1 cellular context compared by ENCODE assay signal in the genomic region with DNA sequence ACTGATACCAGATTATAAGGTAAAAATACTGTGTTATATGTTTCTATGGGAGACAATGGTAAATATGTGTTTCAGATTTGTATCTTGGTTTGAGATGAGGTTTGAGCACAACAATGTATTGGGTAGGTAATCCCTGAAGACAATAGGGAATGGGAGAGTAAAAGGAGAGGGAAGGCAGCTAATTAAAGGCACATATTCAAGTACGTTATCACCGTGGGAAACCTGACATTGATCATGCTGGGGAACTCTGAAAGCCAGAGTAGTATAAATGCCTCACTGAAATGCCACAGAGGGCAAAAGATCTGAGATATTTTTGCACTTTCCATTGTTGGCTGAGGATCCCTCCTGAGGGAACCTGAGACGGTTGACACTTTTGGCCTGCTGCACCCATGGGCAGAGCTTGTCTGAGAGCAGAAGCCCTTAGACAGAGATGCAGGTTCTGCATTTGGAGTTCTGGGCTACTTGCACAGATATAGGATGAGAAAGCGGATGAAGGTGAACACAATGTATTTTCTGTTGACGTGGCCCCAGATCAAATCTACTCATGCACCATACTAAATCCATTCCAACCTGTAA.
TF ChIP-seq lines count a peak whose summit lies in the region.

No MANE protein-coding gene starts in this region.

TF ChIP-seq in GM23338, 12 proteins besides CTCF, POLR2A, EP300 and RAD21:
- TF ChIP-seq, protein P1, sequence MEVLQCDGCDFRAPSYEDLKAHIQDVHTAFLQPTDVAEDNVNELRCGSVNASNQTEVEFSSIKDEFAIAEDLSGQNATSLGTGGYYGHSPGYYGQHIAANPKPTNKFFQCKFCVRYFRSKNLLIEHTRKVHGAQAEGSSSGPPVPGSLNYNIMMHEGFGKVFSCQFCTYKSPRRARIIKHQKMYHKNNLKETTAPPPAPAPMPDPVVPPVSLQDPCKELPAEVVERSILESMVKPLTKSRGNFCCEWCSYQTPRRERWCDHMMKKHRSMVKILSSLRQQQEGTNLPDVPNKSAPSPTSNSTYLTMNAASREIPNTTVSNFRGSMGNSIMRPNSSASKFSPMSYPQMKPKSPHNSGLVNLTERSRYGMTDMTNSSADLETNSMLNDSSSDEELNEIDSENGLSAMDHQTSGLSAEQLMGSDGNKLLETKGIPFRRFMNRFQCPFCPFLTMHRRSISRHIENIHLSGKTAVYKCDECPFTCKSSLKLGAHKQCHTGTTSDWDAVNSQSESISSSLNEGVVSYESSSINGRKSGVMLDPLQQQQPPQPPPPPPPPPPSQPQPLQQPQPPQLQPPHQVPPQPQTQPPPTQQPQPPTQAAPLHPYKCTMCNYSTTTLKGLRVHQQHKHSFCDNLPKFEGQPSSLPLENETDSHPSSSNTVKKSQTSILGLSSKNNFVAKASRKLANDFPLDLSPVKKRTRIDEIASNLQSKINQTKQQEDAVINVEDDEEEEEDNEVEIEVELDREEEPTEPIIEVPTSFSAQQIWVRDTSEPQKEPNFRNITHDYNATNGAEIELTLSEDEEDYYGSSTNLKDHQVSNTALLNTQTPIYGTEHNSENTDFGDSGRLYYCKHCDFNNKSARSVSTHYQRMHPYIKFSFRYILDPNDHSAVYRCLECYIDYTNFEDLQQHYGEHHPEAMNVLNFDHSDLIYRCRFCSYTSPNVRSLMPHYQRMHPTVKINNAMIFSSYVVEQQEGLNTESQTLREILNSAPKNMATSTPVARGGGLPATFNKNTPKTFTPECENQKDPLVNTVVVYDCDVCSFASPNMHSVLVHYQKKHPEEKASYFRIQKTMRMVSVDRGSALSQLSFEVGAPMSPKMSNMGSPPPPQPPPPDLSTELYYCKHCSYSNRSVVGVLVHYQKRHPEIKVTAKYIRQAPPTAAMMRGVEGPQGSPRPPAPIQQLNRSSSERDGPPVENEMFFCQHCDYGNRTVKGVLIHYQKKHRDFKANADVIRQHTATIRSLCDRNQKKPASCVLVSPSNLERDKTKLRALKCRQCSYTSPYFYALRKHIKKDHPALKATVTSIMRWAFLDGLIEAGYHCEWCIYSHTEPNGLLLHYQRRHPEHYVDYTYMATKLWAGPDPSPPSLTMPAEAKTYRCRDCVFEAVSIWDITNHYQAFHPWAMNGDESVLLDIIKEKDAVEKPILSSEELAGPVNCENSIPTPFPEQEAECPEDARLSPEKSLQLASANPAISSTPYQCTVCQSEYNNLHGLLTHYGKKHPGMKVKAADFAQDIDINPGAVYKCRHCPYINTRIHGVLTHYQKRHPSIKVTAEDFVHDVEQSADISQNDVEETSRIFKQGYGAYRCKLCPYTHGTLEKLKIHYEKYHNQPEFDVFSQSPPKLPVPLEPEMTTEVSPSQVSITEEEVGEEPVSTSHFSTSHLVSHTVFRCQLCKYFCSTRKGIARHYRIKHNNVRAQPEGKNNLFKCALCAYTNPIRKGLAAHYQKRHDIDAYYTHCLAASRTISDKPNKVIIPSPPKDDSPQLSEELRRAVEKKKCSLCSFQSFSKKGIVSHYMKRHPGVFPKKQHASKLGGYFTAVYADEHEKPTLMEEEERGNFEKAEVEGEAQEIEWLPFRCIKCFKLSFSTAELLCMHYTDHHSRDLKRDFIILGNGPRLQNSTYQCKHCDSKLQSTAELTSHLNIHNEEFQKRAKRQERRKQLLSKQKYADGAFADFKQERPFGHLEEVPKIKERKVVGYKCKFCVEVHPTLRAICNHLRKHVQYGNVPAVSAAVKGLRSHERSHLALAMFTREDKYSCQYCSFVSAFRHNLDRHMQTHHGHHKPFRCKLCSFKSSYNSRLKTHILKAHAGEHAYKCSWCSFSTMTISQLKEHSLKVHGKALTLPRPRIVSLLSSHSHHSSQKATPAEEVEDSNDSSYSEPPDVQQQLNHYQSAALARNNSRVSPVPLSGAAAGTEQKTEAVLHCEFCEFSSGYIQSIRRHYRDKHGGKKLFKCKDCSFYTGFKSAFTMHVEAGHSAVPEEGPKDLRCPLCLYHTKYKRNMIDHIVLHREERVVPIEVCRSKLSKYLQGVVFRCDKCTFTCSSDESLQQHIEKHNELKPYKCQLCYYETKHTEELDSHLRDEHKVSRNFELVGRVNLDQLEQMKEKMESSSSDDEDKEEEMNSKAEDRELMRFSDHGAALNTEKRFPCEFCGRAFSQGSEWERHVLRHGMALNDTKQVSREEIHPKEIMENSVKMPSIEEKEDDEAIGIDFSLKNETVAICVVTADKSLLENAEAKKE (CRISPR knock-in tag; IDR thresholded peaks at IDR 0.05) = 0 out of 2 replicates have a peak, but pooled peaks have one; percentile 55
- no peak for TF ChIP-seq POLR2AphosphoS5 (IDR thresholded peaks at IDR 0.05; ENCODE audit: low read depth)
